9 cellular contexts compared by ENCODE assay signal in genomic region chr2:102418421-102418961, GRCh38.
DNase-seq lines count a peak whose midpoint lies in the region; ATAC-seq and TF ChIP-seq lines count a peak whose summit lies in the region.
"Had no signal": no experiment of that assay in that cellular context is flagged by ENCODE, and none has a peak within 500 bp of the region (broad histone marks: within the 10 kb centered on the region; RNA-seq: fewer than 3 reads in every experiment).

No MANE protein-coding gene starts in this region.

- H3K36me3 Mint-ChIP-seq in nephron progenitor cell (ENCODE audit: low read depth), result no peaks in the 10 kb centered on the region

- no peak overlapping the region for H3K27ac Mint-ChIP-seq in nephron progenitor cell

- H3K9me3 Mint-ChIP-seq in nephron progenitor cell, result peaks cover under 1% of the 10 kb centered on the region

- ATAC-seq in GM18499 (IDR thresholded peaks at IDR 0.05; ENCODE audit: insufficient read depth, unreplicated experiment) (peak; percentile 80), GM21737 (IDR thresholded peaks at IDR 0.05; ENCODE audit: unreplicated experiment) (peak; percentile 79)

- H3K36me3 ChIP-seq in KOPT-K1 (ENCODE audit: insufficient read depth, low read length), result no peaks in the 10 kb centered on the region

- DNase-seq in erythroblast (lab: John Stamatoyannopoulos, UW), result peak; percentile 61 to 69
- DNase-seq in NCI-H2029 treated with DMSO at 0.1 percent for 48 hours (lab: John Stamatoyannopoulos, UW), result no peak
- no peak for DNase-seq in NCI-H2081 treated with DMSO at 0.1 percent for 48 hours (lab: John Stamatoyannopoulos, UW)
- DNase-seq in nephron progenitor cell, result no peak
- no peak for DNase-seq in NCI-H2171 (lab: John Stamatoyannopoulos, UW)
- DNase-seq: stimulated activated CD8-positive, alpha-beta memory T cell treated with anti-CD3 and anti-CD28 coated beads, Interleukin-4, amount 100 ng/mL, for 48 hours had no signal

- no peaks in the 10 kb centered on the region for H3K4me1 Mint-ChIP-seq in nephron progenitor cell

- H3K27me3 Mint-ChIP-seq in nephron progenitor cell (ENCODE audit: low read depth, poor library complexity), result peaks cover 29% of the 10 kb centered on the region

- TF ChIP-seq CTCF in nephron progenitor cell (IDR thresholded peaks at IDR 0.05), result no peak

- peak overlapping the region; percentile 25 for H3K27ac ChIP-seq in KOPT-K1 (ENCODE audit: low read depth, low read length, poor library complexity, severe bottlenecking)

- peaks cover 16% of the 10 kb centered on the region for H3K9me3 ChIP-seq in KOPT-K1 (ENCODE audit: insufficient read depth, low read length, poor library complexity, severe bottlenecking)

- H3K4me3 Mint-ChIP-seq in nephron progenitor cell, result no peak overlapping the region

- TF ChIP-seq POLR2A in erythroblast (IDR thresholded peaks at IDR 0.05; ENCODE audit: low read length), result no peak

Comparison
In these comparisons a context has a peak if more than half of its experiments do, and no peak if none do; other contexts are left out.
1. DNase-seq: peak in erythroblast (2 of 2); none in NCI-H2029 treated with DMSO at 0.1 percent for 48 hours (single experiment), NCI-H2081 treated with DMSO at 0.1 percent for 48 hours (single experiment), nephron progenitor cell (single experiment) and NCI-H2171 (single experiment).